ENCODE assay signal across 1 cellular context in the genomic region with DNA sequence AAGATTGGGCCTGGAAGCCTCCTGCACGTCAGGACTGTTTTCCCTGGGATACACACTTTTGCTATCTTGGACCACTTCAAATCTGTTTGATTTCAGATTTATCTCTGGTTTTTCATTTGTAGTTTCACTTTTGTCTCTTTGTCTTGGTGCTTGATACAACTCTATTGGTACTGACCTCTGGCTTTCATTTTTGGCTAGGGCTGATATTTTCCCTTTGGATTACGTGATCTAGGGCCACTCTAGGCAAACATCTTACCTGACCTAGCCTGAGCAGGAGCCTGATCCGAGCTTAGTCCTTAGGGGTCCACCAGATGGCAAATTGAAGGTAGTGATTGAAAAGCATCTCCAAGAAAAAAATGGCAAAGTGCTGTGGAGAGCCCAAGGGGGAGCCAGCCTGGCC.
TF ChIP-seq lines count a peak whose summit lies in the region.

No MANE protein-coding gene starts in this region.

TF ChIP-seq in IMR-90, 13 proteins besides CTCF, POLR2A, EP300 and RAD21 (continued from another document):
- no peak for TF ChIP-seq CHD1 (IDR thresholded peaks at IDR 0.05; ENCODE audit: low read depth, low read length)
TF ChIP-seq in IMR-90: peak in this region for 0.
